In the genomic region with DNA sequence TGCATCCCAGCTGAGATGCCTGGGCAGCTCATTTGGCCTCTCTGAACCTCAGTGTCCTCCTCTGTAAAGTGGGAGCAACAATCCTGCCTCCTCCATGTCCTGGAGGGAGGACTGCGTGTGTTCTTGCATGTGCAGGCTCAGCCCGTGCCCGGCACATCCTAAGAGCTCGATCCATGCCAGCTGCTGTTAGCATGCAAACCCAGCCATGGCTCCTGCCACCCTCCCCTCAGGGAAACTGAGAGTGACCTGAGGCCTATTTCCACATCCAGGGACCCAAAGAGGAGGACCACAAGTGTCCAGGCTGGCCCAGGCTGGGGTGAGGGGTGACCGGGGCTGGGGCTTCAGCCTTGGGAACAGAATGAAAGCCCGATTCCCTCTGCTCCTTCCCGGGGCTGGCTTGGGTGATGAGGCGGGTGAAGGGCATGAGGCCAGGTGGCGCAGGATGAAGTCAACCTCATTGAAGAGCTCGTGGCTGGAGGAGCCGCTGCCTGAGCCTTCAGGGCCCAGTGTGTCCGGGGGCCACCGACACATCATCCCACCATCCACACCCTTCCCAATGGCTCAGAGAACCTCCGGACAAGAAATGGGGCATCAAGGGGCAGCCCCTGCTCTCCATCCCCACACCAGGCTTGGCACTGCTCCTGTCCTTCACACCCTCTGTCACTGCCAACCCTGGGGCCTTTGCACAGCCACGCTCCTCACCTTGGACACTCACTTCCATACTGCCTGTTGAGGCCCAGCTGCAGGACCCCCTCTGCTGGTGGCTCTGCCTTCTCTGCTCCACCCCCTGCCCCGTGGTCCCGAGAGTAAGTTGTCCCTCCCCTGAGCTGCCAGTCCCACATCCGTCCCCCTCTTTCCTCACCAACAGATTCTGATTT, we compare ENCODE assay signal across 23 cellular contexts. TPM values are rescaled to one million over a fixed set of nuclear protein-coding genes. Genes with fewer than 3 reads are reported as not detected.
DNase-seq lines count a peak whose midpoint lies in the region; ATAC-seq, FAIRE-seq and TF ChIP-seq lines count a peak whose summit lies in the region.
"Had no signal": no experiment of that assay in that cellular context is flagged by ENCODE, and none has a peak within 500 bp of the region (broad histone marks: within the 10 kb centered on the region; RNA-seq: fewer than 3 reads in every experiment).

No MANE protein-coding gene starts in this region.

- DNase-seq in DMS 273 (lab: John Stamatoyannopoulos, UW; ENCODE audit: unreplicated experiment): peak; percentile 28
- DNase-seq in DMS 273 treated with DMSO at 0.1 percent for 48 hours (lab: John Stamatoyannopoulos, UW): no peak
- DNase-seq in H9: no peak
- no peak for DNase-seq in endodermal cell
- peak in 3 of 5 donors; percentile 15 to 26 (median 21) for DNase-seq in ovary
- no peak for DNase-seq in SKM-1 (lab: John Stamatoyannopoulos, UW; ENCODE audit: unreplicated experiment)
- no peak for DNase-seq in activated CD8-positive, alpha-beta T cell treated with anti-CD3 and anti-CD28 coated beads for 36 hours
- no peak for DNase-seq in frontal cortex (ENCODE audit: low spot score in 2 of 2)
- DNase-seq: activated CD4-positive, alpha-beta T cell treated with anti-CD3 and anti-CD28 coated beads, Interleukin-2, amount 50 U/mL, for 1 hour; activated CD8-positive, alpha-beta memory T cell treated with anti-CD3 and anti-CD28 coated beads, Interleukin-2, amount 50 U/mL, for 48 hours; KG1; midbrain; NCI-H1694; NCI-H748 treated with DMSO at 0.1 percent for 48 hours; nephron progenitor cell; stimulated activated CD4-positive, alpha-beta T cell treated with anti-CD3 and anti-CD28 coated beads, Interleukin-4, amount 100 ng/mL, for 1 hour; stomach had no signal

- H3K27ac Mint-ChIP-seq in H9 (peak overlapping the region; percentile 23 to 79 (median 60); a peak in 3 of 7 replicates), endodermal cell (peak overlapping the region; percentile 61)
- no peak overlapping the region for H3K27ac Mint-ChIP-seq in activated CD8-positive, alpha-beta T cell treated with anti-CD3 and anti-CD28 coated beads for 36 hours
- H3K27ac Mint-ChIP-seq: dendritic cell treated with granulocyte-macrophage colony-stimulating factor and Interleukin-4, amounts not matched to agents 40 ng/mL and 50 ng/mL, for 4 days; nephron progenitor cell had no signal

- intact Hi-C loops in ovary (cut with DNase I): no loop called here
- intact Hi-C loops in activated CD8-positive, alpha-beta T cell treated with anti-CD3 and anti-CD28 coated beads for 36 hours (cut with micrococcal nuclease): loop anchor here (10.0 kb wide), 1 partner anchor 46 kb away; the partner anchor contains the start of gene ADAMTS7

- no peak overlapping the region for H4K5ac ChIP-seq in H9 (ENCODE audit: insufficient read length, low read depth, low read length)

- H3K36me3 Mint-ChIP-seq in H9 (ENCODE audit: insufficient read depth in 1 of 3, low read depth in 3 of 3): peaks cover 0 to 8% (median 4%) of the 10 kb centered on the region in 3 experiments; a peak in 4 of 7 replicates
- H3K36me3 Mint-ChIP-seq in endodermal cell (ENCODE audit: low read depth): no peaks in the 10 kb centered on the region
- H3K36me3 Mint-ChIP-seq in activated CD8-positive, alpha-beta T cell treated with anti-CD3 and anti-CD28 coated beads for 36 hours (ENCODE audit: low read depth): no peaks in the 10 kb centered on the region

- H3K9ac ChIP-seq in H9 (ENCODE audit: extremely low read depth, insufficient read length, low read length) (no peak overlapping the region), endodermal cell (ENCODE audit: extremely low read depth, low read length, poor library complexity, severe bottlenecking) (no peak overlapping the region)

- no peak overlapping the region for H3K4me2 ChIP-seq in H9 (ENCODE audit: insufficient read depth, insufficient read length, low read length)

- H3K56ac ChIP-seq in H9 (ENCODE audit: insufficient read length, low read depth, low read length): no peak overlapping the region

- H3T11ph ChIP-seq in H9 (ENCODE audit: low read length): no peak overlapping the region

- POLR2A ChIA-PET in activated CD8-positive, alpha-beta T cell treated with anti-CD3 and anti-CD28 coated beads for 36 hours (lab: Charles Lee): no interaction called here

- no peak overlapping the region for H2BK12ac ChIP-seq in H9 (ENCODE audit: insufficient read length, low read depth, low read length)

- no peak overlapping the region for H2AK5ac ChIP-seq in H9 (ENCODE audit: insufficient read length, low read length)

- no peak overlapping the region for H3K4ac ChIP-seq in H9 (ENCODE audit: low read depth, low read length)

- no peak overlapping the region for H2BK15ac ChIP-seq in H9 (ENCODE audit: low read depth, low read length)

- H3K18ac ChIP-seq in H9 (ENCODE audit: insufficient read length, low read depth, low read length): no peak overlapping the region

- CTCF ChIA-PET in activated CD8-positive, alpha-beta T cell treated with anti-CD3 and anti-CD28 coated beads for 36 hours (lab: Charles Lee): no interaction called here

- H4K8ac ChIP-seq in H9 (replicated peaks; ENCODE audit: insufficient read length, low read depth, low read length): no peak overlapping the region

- no CpG with 5 or more reads among the region's 18 CpGs for WGBS in H9 (ENCODE audit: extremely low coverage, insufficient read length, low lambda C conversion rate)
- 80 to 92% methylated on average over 1 to 18 of the region's 18 CpGs for WGBS in endodermal cell (ENCODE audit: insufficient coverage in 1 of 2, insufficient read length in 1 of 2), 2 experiments
- 84 to 89% (median 87%) methylated on average over 18 of the region's 18 CpGs for WGBS in ovary, 3 donors

- no peak overlapping the region for H4K91ac ChIP-seq in H9 (ENCODE audit: insufficient read length, low read depth, low read length)

- no peak for FAIRE-seq in frontal cortex (lab: Jason Lieb, UNC)
- FAIRE-seq: bronchial epithelial cell, GM19239 had no signal

- H2AFZ ChIP-seq in H9 (ENCODE audit: low read length): no peak overlapping the region

- H3K14ac ChIP-seq in H9 (ENCODE audit: insufficient read depth, low read length): no peak overlapping the region

- no peaks in the 10 kb centered on the region for H3K79me2 ChIP-seq in H9 (ENCODE audit: insufficient read depth, low read length)

- H2BK20ac ChIP-seq in H9 (ENCODE audit: low read depth, low read length, poor library complexity, severe bottlenecking): no peak overlapping the region

- H3K4me1 Mint-ChIP-seq in H9: peaks cover 10 to 14% of the 10 kb centered on the region in 2 experiments
- peaks cover 5% of the 10 kb centered on the region for H3K4me1 Mint-ChIP-seq in endodermal cell
- H3K4me1 Mint-ChIP-seq in activated CD8-positive, alpha-beta T cell treated with anti-CD3 and anti-CD28 coated beads for 36 hours (ENCODE audit: low read depth): no peaks in the 10 kb centered on the region

- no peaks in the 10 kb centered on the region for H3K79me1 ChIP-seq in H9 (ENCODE audit: insufficient read depth, low read depth, low read length, poor library complexity, severe bottlenecking)

- no peaks in the 10 kb centered on the region for H3K27me3 Mint-ChIP-seq in H9 (ENCODE audit: low read depth)
- H3K27me3 Mint-ChIP-seq in endodermal cell (ENCODE audit: insufficient read depth): no peaks in the 10 kb centered on the region
- H3K27me3 Mint-ChIP-seq in activated CD8-positive, alpha-beta T cell treated with anti-CD3 and anti-CD28 coated beads for 36 hours: no peaks in the 10 kb centered on the region

- H3K27ac ChIP-seq in H9 (ENCODE audit: insufficient read length, low read depth, low read length) (no peak overlapping the region), endodermal cell (ENCODE audit: low read depth, low read length) (no peak overlapping the region), ovary (no peak overlapping the region)
- H3K27ac ChIP-seq: 22Rv1, adrenal gland, stomach, tibial nerve had no signal

- no peaks in the 10 kb centered on the region for H3K36me3 ChIP-seq in endodermal cell (ENCODE audit: control insufficient read depth, insufficient read depth, low read length)
- no peaks in the 10 kb centered on the region for H3K36me3 ChIP-seq in ovary
- H3K36me3 ChIP-seq: adrenal gland, stomach had no signal

- H2BK5ac ChIP-seq in H9 (ENCODE audit: insufficient read length, low read length): no peak overlapping the region

- H3K23me2 ChIP-seq in H9 (ENCODE audit: insufficient read length, low read depth, low read length, poor library complexity, severe bottlenecking): no peaks in the 10 kb centered on the region

- no peaks in the 10 kb centered on the region for H4K20me1 ChIP-seq in H9 (ENCODE audit: control insufficient read depth, insufficient read depth, insufficient read length)

- H3K4me3 ChIP-seq in endodermal cell (ENCODE audit: low read length): no peak overlapping the region
- no peak overlapping the region for H3K4me3 ChIP-seq in ovary
- H3K4me3 ChIP-seq: adrenal gland, stomach, tibial nerve had no signal

- no peak for ATAC-seq in activated CD8-positive, alpha-beta T cell treated with anti-CD3 and anti-CD28 coated beads for 36 hours

- no peak overlapping the region for H2BK120ac ChIP-seq in H9 (ENCODE audit: low read depth, low read length, poor library complexity, severe bottlenecking)

- no peaks in the 10 kb centered on the region for H3K9me3 ChIP-seq in H9 (ENCODE audit: control insufficient read depth, low read depth, low read length)
- H3K9me3 ChIP-seq in endodermal cell (ENCODE audit: control insufficient read depth, low read length): no peaks in the 10 kb centered on the region
- no peaks in the 10 kb centered on the region for H3K9me3 ChIP-seq in ovary
- H3K9me3 ChIP-seq: adrenal gland, stomach, tibial nerve had no signal

- no peak for TF ChIP-seq EP300 in ovary (IDR thresholded peaks at IDR 0.05)

- H3K27me3 ChIP-seq in H9 (ENCODE audit: insufficient read depth, low read length) (no peaks in the 10 kb centered on the region), endodermal cell (ENCODE audit: control insufficient read depth, insufficient read depth, low read length, poor library complexity, severe bottlenecking) (no peaks in the 10 kb centered on the region), ovary (no peaks in the 10 kb centered on the region)
- H3K27me3 ChIP-seq: adrenal gland, stomach, tibial nerve had no signal

- TF ChIP-seq POLR2A in ovary (IDR thresholded peaks at IDR 0.05): no peak

- H3K4me3 Mint-ChIP-seq in H9 (no peak overlapping the region; a peak in 1 of 5 replicates), endodermal cell (no peak overlapping the region)
- H3K4me3 Mint-ChIP-seq in activated CD8-positive, alpha-beta T cell treated with anti-CD3 and anti-CD28 coated beads for 36 hours: no peak overlapping the region
- H3K4me3 Mint-ChIP-seq: dendritic cell treated with granulocyte-macrophage colony-stimulating factor and Interleukin-4, amounts not matched to agents 40 ng/mL and 50 ng/mL, for 4 days; nephron progenitor cell had no signal

- peaks cover 4% of the 10 kb centered on the region; the same call in 1 of the 2 replicates for H3K4me1 ChIP-seq in H9 (ENCODE audit: insufficient read depth, low read length)
- no peaks in the 10 kb centered on the region for H3K4me1 ChIP-seq in endodermal cell (ENCODE audit: control insufficient read depth, insufficient read depth, low read length)
- no peaks in the 10 kb centered on the region for H3K4me1 ChIP-seq in ovary (ENCODE audit: insufficient read depth)
- H3K4me1 ChIP-seq: adrenal gland, stomach, tibial nerve had no signal

- H3K9me3 Mint-ChIP-seq in H9: no peaks in the 10 kb centered on the region
- H3K9me3 Mint-ChIP-seq in endodermal cell: no peaks in the 10 kb centered on the region
- no peaks in the 10 kb centered on the region for H3K9me3 Mint-ChIP-seq in activated CD8-positive, alpha-beta T cell treated with anti-CD3 and anti-CD28 coated beads for 36 hours
- H3K9me3 Mint-ChIP-seq: dendritic cell treated with granulocyte-macrophage colony-stimulating factor and Interleukin-4, amounts not matched to agents 40 ng/mL and 50 ng/mL, for 4 days; nephron progenitor cell had no signal

- TF ChIP-seq CTCF in H9 (conservative IDR thresholded peaks at IDR 0.05) (0 out of 3 replicates have a peak, but pooled peaks have one; percentile 15), endodermal cell (conservative IDR thresholded peaks at IDR 0.05) (peak; percentile 41), ovary (IDR thresholded peaks at IDR 0.05) (no peak)
- no peak for TF ChIP-seq CTCF in activated CD8-positive, alpha-beta T cell treated with anti-CD3 and anti-CD28 coated beads for 36 hours (IDR thresholded peaks at IDR 0.05)

- no peak overlapping the region for H3K23ac ChIP-seq in H9 (ENCODE audit: insufficient read length, low read depth, low read length)

RNA-seq across cellular contexts. Expression of gene ADAMTS7, which starts 42.5 kb away (rescaled TPM):
- total RNA-seq in H9 (2021) (23.1 and 25.0 TPM in 2 replicates), endodermal cell (10 to 100 TPM; 55.8 to 67.1 TPM), ovary (10 to 100 TPM in 3 of 7 donors, 1 to 10 TPM in 4; 3.5 to 16.5 (median 8.8) TPM), frontal cortex (8.6 TPM)
- 58.8 TPM for polyA plus RNA-seq in endodermal cell (2013, experiment 1 of 2)
- polyA plus RNA-seq in endodermal cell (2013, experiment 2 of 2): 53.4 TPM
- 1 to 10 TPM; 2.1 to 7.6 TPM for polyA plus RNA-seq in ovary
- total RNA-seq in activated CD8-positive, alpha-beta T cell treated with anti-CD3 and anti-CD28 coated beads for 36 hours: under 1 TPM; 0.23 to 0.60 TPM

Comparison
In these comparisons a context has a peak if more than half of its experiments do, and no peak if none do; other contexts are left out.
1. DNase-seq: peak in DMS 273 (single experiment) and ovary (3 of 5); none in DMS 273 treated with DMSO at 0.1 percent for 48 hours (single experiment), H9 (single experiment), endodermal cell (single experiment), SKM-1 (single experiment), activated CD8-positive, alpha-beta T cell treated with anti-CD3 and anti-CD28 coated beads for 36 hours (single experiment) and frontal cortex (0 of 2).
2. CTCF ChIP-seq: peak in H9 (single experiment) and endodermal cell (single experiment); none in ovary (0 of 3) and activated CD8-positive, alpha-beta T cell treated with anti-CD3 and anti-CD28 coated beads for 36 hours (single experiment).